ENCODE assay signal across 1 cellular context in the genomic region with DNA sequence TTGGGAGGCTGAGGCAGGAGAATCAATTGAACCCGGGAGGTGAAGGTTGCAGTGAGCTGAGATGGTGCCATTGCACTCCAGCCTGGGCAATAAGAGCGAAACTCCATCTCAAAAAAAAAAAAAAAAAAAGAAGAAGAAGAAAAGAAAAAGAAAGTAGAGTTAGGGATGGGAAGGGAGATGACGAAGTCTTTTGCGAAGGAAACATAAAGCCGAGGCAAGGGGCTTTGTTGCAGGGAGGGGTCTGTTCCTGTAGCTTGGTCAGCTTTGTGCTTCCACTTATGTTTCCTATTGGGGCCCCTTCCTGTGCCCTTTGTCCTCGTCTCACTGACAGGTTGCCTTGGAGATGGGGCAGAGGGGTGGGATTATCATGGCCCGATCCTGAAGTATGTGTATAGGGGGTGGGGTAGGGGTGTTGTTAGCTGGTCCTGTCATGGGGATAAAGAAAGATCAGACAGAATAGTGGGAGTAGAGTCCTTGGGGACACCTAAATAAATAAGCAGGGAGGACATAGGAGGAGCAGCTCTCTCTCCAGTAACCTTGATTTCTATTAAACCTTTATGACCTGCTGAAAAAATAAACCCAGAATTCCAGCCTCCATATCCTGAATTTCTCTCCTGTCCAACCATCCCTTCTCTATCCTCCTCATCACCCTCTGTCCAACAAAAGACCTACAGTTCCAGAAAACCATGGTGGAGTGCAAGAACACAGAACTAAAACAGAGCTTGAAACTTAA.
TF ChIP-seq lines count a peak whose summit lies in the region.

No MANE protein-coding gene starts in this region.

TF ChIP-seq in HepG2, 621 proteins besides CTCF, POLR2A, EP300 and RAD21 (continued from another document):
- TF ChIP-seq ZFP36L1 (CRISPR knock-in tag; IDR thresholded peaks at IDR 0.05): no peak
